ENCODE assay signal across 13 cellular contexts in the genomic region with DNA sequence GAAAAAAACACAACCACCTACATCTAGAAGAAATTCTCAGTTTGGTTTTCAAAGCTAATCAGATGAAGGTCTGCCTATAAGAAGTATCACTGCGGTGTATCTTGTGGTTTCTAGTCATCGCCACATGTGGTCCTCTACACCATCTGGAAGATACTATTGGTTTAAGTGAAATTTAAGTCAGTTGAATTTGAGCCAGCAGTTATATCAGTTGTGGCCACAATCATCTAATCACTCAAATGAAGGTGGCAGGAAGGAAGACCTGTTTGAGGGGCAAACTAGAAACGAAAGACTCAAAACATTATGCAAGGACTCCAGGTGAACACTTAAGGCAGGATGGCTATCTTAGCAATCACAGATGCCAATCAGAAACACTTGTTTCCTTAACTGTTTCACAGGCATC. TPM values are rescaled to one million over a fixed set of nuclear protein-coding genes. Genes with fewer than 3 reads are reported as not detected.
A peak's percentile ranks its signal among the peaks of the same experiment; 100 is the strongest.
DNase-seq lines count a peak whose midpoint lies in the region; ATAC-seq and TF ChIP-seq lines count a peak whose summit lies in the region.
"Had no signal": no experiment of that assay in that cellular context is flagged by ENCODE, and none has a peak within 500 bp of the region (broad histone marks: within the 10 kb centered on the region; RNA-seq: fewer than 3 reads in every experiment).

No MANE protein-coding gene starts in this region.

- H4K8ac ChIP-seq in H9 (replicated peaks; ENCODE audit: insufficient read length, low read depth, low read length): no peak overlapping the region

- no peak overlapping the region for H2BK5ac ChIP-seq in H9 (ENCODE audit: insufficient read length, low read length)

- H3K9me3 Mint-ChIP-seq in activated naive CD8-positive, alpha-beta T cell treated with anti-CD3 and anti-CD28 coated beads, Interleukin-2, amount 10 ng/mL, durations not matched to agents 7 days and 5 days: no peaks in the 10 kb centered on the region
- no peaks in the 10 kb centered on the region for H3K9me3 Mint-ChIP-seq in H9
- H3K9me3 Mint-ChIP-seq in stimulated activated memory B cell treated with anti-CD40 and anti-IgM and Interleukin-4, amounts not matched to agents 10 μg/mL and 1 μg/mL and 100 μg/mL, for 72 hours: no peaks in the 10 kb centered on the region
- H3K9me3 Mint-ChIP-seq: nephron had no signal

- H3K23me2 ChIP-seq in H9 (ENCODE audit: insufficient read length, low read depth, low read length, poor library complexity, severe bottlenecking): no peaks in the 10 kb centered on the region

- no peak overlapping the region for H3K23ac ChIP-seq in H9 (ENCODE audit: insufficient read length, low read depth, low read length)

- no peaks in the 10 kb centered on the region for H3K79me1 ChIP-seq in H9 (ENCODE audit: insufficient read depth, low read depth, low read length, poor library complexity, severe bottlenecking)

- peak overlapping the region; percentile 40 for H3K4me3 Mint-ChIP-seq in activated naive CD8-positive, alpha-beta T cell treated with anti-CD3 and anti-CD28 coated beads, Interleukin-2, amount 10 ng/mL, durations not matched to agents 7 days and 5 days
- no peak overlapping the region for H3K4me3 Mint-ChIP-seq in H9
- no peak overlapping the region for H3K4me3 Mint-ChIP-seq in stimulated activated memory B cell treated with anti-CD40 and anti-IgM and Interleukin-4, amounts not matched to agents 10 μg/mL and 1 μg/mL and 100 μg/mL, for 72 hours
- H3K4me3 Mint-ChIP-seq: nephron had no signal

- WGBS in H9 (ENCODE audit: extremely low coverage, insufficient read length, low lambda C conversion rate): no CpG with 5 or more reads among the region's 3 CpGs

- no peak overlapping the region for H2BK15ac ChIP-seq in H9 (ENCODE audit: low read depth, low read length)

- peaks cover 19% of the 10 kb centered on the region for H3K4me1 Mint-ChIP-seq in activated naive CD8-positive, alpha-beta T cell treated with anti-CD3 and anti-CD28 coated beads, Interleukin-2, amount 10 ng/mL, durations not matched to agents 7 days and 5 days
- peaks cover 25 to 28% of the 10 kb centered on the region in 2 experiments for H3K4me1 Mint-ChIP-seq in H9
- no peaks in the 10 kb centered on the region for H3K4me1 Mint-ChIP-seq in stimulated activated memory B cell treated with anti-CD40 and anti-IgM and Interleukin-4, amounts not matched to agents 10 μg/mL and 1 μg/mL and 100 μg/mL, for 72 hours
- H3K4me1 Mint-ChIP-seq: nephron had no signal

- no peaks in the 10 kb centered on the region for H3K79me2 ChIP-seq in H9 (ENCODE audit: insufficient read depth, low read length)

- H3K27ac ChIP-seq in H9 (ENCODE audit: insufficient read length, low read depth, low read length): no peak overlapping the region
- H3K27ac ChIP-seq: colonic mucosa had no signal

- no peaks in the 10 kb centered on the region for H3K36me3 Mint-ChIP-seq in activated naive CD8-positive, alpha-beta T cell treated with anti-CD3 and anti-CD28 coated beads, Interleukin-2, amount 10 ng/mL, durations not matched to agents 7 days and 5 days
- peaks cover 4 to 40% (median 7%) of the 10 kb centered on the region in 3 experiments; a peak in 4 of 7 replicates for H3K36me3 Mint-ChIP-seq in H9 (ENCODE audit: insufficient read depth in 1 of 3, low read depth in 3 of 3)
- no peaks in the 10 kb centered on the region for H3K36me3 Mint-ChIP-seq in stimulated activated memory B cell treated with anti-CD40 and anti-IgM and Interleukin-4, amounts not matched to agents 10 μg/mL and 1 μg/mL and 100 μg/mL, for 72 hours

- no peak overlapping the region for H3K14ac ChIP-seq in H9 (ENCODE audit: insufficient read depth, low read length)

- no peak overlapping the region for H3K18ac ChIP-seq in H9 (ENCODE audit: insufficient read length, low read depth, low read length)

- H2BK120ac ChIP-seq in H9 (ENCODE audit: low read depth, low read length, poor library complexity, severe bottlenecking): no peak overlapping the region

- H3K4me2 ChIP-seq in H9 (ENCODE audit: insufficient read depth, insufficient read length, low read length): no peak overlapping the region

- no peak overlapping the region for H2BK12ac ChIP-seq in H9 (ENCODE audit: insufficient read length, low read depth, low read length)

- H2AK5ac ChIP-seq in H9 (ENCODE audit: insufficient read length, low read length): no peak overlapping the region

- ATAC-seq in GM18499 (IDR thresholded peaks at IDR 0.05; ENCODE audit: insufficient read depth, unreplicated experiment) (peak; percentile 55), GM19463 (IDR thresholded peaks at IDR 0.05; ENCODE audit: unreplicated experiment) (peak; percentile 93), HG03139 (IDR thresholded peaks at IDR 0.05; ENCODE audit: unreplicated experiment) (peak; percentile 81)
- peak; percentile 91 for ATAC-seq in activated naive CD8-positive, alpha-beta T cell treated with anti-CD3 and anti-CD28 coated beads, Interleukin-2, amount 10 ng/mL, durations not matched to agents 7 days and 5 days (ENCODE audit: low read depth)
- ATAC-seq in stimulated activated memory B cell treated with anti-CD40 and anti-IgM and Interleukin-4, amounts not matched to agents 10 μg/mL and 1 μg/mL and 100 μg/mL, for 72 hours: no peak
- ATAC-seq: HCT116 had no signal

- H3K27ac Mint-ChIP-seq in activated naive CD8-positive, alpha-beta T cell treated with anti-CD3 and anti-CD28 coated beads, Interleukin-2, amount 10 ng/mL, durations not matched to agents 7 days and 5 days: peak overlapping the region; percentile 26
- no peak overlapping the region for H3K27ac Mint-ChIP-seq in H9
- no peak overlapping the region for H3K27ac Mint-ChIP-seq in stimulated activated memory B cell treated with anti-CD40 and anti-IgM and Interleukin-4, amounts not matched to agents 10 μg/mL and 1 μg/mL and 100 μg/mL, for 72 hours
- H3K27ac Mint-ChIP-seq: nephron had no signal

- peaks cover 2% of the 10 kb centered on the region; the same call in 1 of the 2 replicates for H3K4me1 ChIP-seq in H9 (ENCODE audit: insufficient read depth, low read length)
- H3K4me1 ChIP-seq: colonic mucosa had no signal

- CTCF ChIA-PET in HEK293T (lab: Yijun Ruan, JAX): no interaction called here

- no peak overlapping the region for H2AFZ ChIP-seq in H9 (ENCODE audit: low read length)

- no peak overlapping the region for H4K91ac ChIP-seq in H9 (ENCODE audit: insufficient read length, low read depth, low read length)

- no peak for DNase-seq in activated naive CD8-positive, alpha-beta T cell treated with anti-CD3 and anti-CD28 coated beads, Interleukin-2, amount 10 ng/mL, durations not matched to agents 7 days and 5 days
- DNase-seq in HEK293T (ENCODE audit: extremely low spot score): no peak
- DNase-seq in H9: no peak
- DNase-seq in foreskin melanocyte: no peak
- DNase-seq: colonic mucosa, DMS79 treated with DMSO at 0.1 percent for 48 hours, NCI-H1092 had no signal

- TF ChIP-seq CTCF in H9 (conservative IDR thresholded peaks at IDR 0.05): no peak

- no peak overlapping the region for H3K4ac ChIP-seq in H9 (ENCODE audit: low read depth, low read length)

- H2BK20ac ChIP-seq in H9 (ENCODE audit: low read depth, low read length, poor library complexity, severe bottlenecking): no peak overlapping the region

- no peak overlapping the region for H3K9ac ChIP-seq in H9 (ENCODE audit: extremely low read depth, insufficient read length, low read length)

- no peak overlapping the region for H4K5ac ChIP-seq in H9 (ENCODE audit: insufficient read length, low read depth, low read length)

- POLR2A ChIA-PET in activated naive CD8-positive, alpha-beta T cell treated with anti-CD3 and anti-CD28 coated beads, Interleukin-2, amount 10 ng/mL, durations not matched to agents 7 days and 5 days (lab: Charles Lee): no interaction called here
- POLR2A ChIA-PET in HEK293T (lab: Yijun Ruan, JAX): no interaction called here

- peaks cover 73% of the 10 kb centered on the region for H3K27me3 Mint-ChIP-seq in activated naive CD8-positive, alpha-beta T cell treated with anti-CD3 and anti-CD28 coated beads, Interleukin-2, amount 10 ng/mL, durations not matched to agents 7 days and 5 days
- H3K27me3 Mint-ChIP-seq in H9 (ENCODE audit: low read depth): peaks cover 1% of the 10 kb centered on the region; the same call in 1 of the 2 replicates
- no peaks in the 10 kb centered on the region for H3K27me3 Mint-ChIP-seq in stimulated activated memory B cell treated with anti-CD40 and anti-IgM and Interleukin-4, amounts not matched to agents 10 μg/mL and 1 μg/mL and 100 μg/mL, for 72 hours

- H3K9me3 ChIP-seq in H9 (ENCODE audit: control insufficient read depth, low read depth, low read length): no peaks in the 10 kb centered on the region
- H3K9me3 ChIP-seq: colonic mucosa had no signal

- no peak overlapping the region for H3K56ac ChIP-seq in H9 (ENCODE audit: insufficient read length, low read depth, low read length)

- H4K20me1 ChIP-seq in H9 (ENCODE audit: control insufficient read depth, insufficient read depth, insufficient read length): no peaks in the 10 kb centered on the region

- no peaks in the 10 kb centered on the region for H3K27me3 ChIP-seq in H9 (ENCODE audit: insufficient read depth, low read length)
- H3K27me3 ChIP-seq: colonic mucosa had no signal

- H3T11ph ChIP-seq in H9 (ENCODE audit: low read length): no peak overlapping the region

TF ChIP-seq in HEK293T, 16 proteins besides CTCF, POLR2A, EP300 and RAD21:
- TF ChIP-seq SP1 (IDR thresholded peaks at IDR 0.05) (no peak), FOXK2 (IDR thresholded peaks at IDR 0.05) (no peak), HDGF (IDR thresholded peaks at IDR 0.05; ENCODE audit: borderline replicate concordance) (no peak), NFRKB (IDR thresholded peaks at IDR 0.05) (no peak)

RNA-seq across cellular contexts. Expression of a gene that starts 48.7 kb away (rescaled TPM):
- 1 to 10 TPM; 1.4 to 2.0 TPM for total RNA-seq in activated naive CD8-positive, alpha-beta T cell treated with anti-CD3 and anti-CD28 coated beads, Interleukin-2, amount 10 ng/mL, durations not matched to agents 7 days and 5 days
- total RNA-seq in H9 (2021): 7.7 and 8.0 TPM in 2 replicates
